ENCODE assay signal across 2 cellular contexts in genomic region chr1:183251959-183252450, GRCh38.
TF ChIP-seq lines count a peak whose summit lies in the region.

No MANE protein-coding gene starts in this region.

TF ChIP-seq in HCT116, 20 proteins besides CTCF, POLR2A, EP300 and RAD21:
- TF ChIP-seq ZBTB33 (IDR thresholded peaks at IDR 0.05; ENCODE audit: extremely low read depth, insufficient replicate concordance, low read length) (no peak), EZH2 (IDR thresholded peaks at IDR 0.05) (no peak), FOSL1 (IDR thresholded peaks at IDR 0.05; ENCODE audit: low read depth) (no peak), ATF3 (IDR thresholded peaks at IDR 0.05) (no peak), SIN3A (IDR thresholded peaks at IDR 0.05; ENCODE audit: low read depth) (no peak), MAX (IDR thresholded peaks at IDR 0.05) (no peak), EGR1 (IDR thresholded peaks at IDR 0.05; ENCODE audit: low read depth) (no peak), SRF (IDR thresholded peaks at IDR 0.05; ENCODE audit: low read depth) (no peak), CEBPB (IDR thresholded peaks at IDR 0.05; ENCODE audit: low read depth) (no peak), ZFX (IDR thresholded peaks at IDR 0.05) (no peak), CBX3 (IDR thresholded peaks at IDR 0.05; ENCODE audit: low read depth) (no peak), ZNF274 (IDR thresholded peaks at IDR 0.05; ENCODE audit: low read depth, low read length) (no peak), YY1 (IDR thresholded peaks at IDR 0.05; ENCODE audit: extremely low read depth, insufficient replicate concordance, low read depth, low read length) (no peak), POLR2AphosphoS5 (IDR thresholded peaks at IDR 0.05; ENCODE audit: low read depth, low read length) (no peak), EZH2phosphoT487 (IDR thresholded peaks at IDR 0.05; ENCODE audit: borderline replicate concordance) (no peak), REST (IDR thresholded peaks at IDR 0.05; ENCODE audit: low read depth) (no peak), JUND (IDR thresholded peaks at IDR 0.05) (no peak), TCF7L2 (IDR thresholded peaks at IDR 0.05; ENCODE audit: borderline replicate concordance, extremely low read depth, insufficient read depth, insufficient read length) (no peak)

TF ChIP-seq in K562, 482 proteins besides CTCF, POLR2A, EP300 and RAD21:
- TF ChIP-seq AFF1 (IDR thresholded peaks at IDR 0.05; ENCODE audit: low read depth in 1 of 2, partially characterized antibody in 2 of 2), result peak in 1 of 2 experiments; percentile 80
- no peak for TF ChIP-seq KDM1A (IDR thresholded peaks at IDR 0.05)
TF ChIP-seq in K562: peak in this region for 1.
